In the genomic region with DNA sequence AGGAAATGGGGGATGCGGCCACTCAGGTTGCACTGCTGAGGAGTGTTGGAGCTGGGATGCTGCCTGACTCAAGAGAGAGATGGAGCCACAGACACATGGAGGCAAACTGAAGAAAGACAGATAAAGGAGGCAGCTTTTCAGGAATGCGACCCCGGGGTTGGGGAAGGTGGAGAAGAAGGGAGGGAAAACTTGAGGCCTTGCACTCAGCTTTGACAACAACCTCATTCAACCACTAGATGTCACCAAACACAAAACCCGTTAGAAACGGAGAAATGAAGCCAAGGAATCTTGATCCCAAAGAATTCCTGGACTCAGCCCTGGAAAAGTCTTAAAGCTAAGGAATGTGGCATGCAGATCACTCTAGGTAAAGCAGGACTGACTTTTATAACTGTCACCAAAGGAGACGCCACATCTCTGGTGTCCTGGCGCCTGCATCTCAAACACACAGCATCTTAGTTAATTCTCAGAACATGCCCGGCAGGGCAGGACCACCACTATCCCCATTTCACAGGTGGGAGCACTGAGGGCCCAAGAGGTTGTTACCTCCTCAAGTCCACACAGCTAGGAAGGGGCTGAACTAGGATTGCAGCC, we compare ENCODE assay signal across 1 cellular context.
TF ChIP-seq lines count a peak whose summit lies in the region.

No MANE protein-coding gene starts in this region.

TF ChIP-seq in GM12878, 131 proteins besides CTCF, POLR2A, EP300 and RAD21 (continued from another document):
- TF ChIP-seq, protein P1, sequence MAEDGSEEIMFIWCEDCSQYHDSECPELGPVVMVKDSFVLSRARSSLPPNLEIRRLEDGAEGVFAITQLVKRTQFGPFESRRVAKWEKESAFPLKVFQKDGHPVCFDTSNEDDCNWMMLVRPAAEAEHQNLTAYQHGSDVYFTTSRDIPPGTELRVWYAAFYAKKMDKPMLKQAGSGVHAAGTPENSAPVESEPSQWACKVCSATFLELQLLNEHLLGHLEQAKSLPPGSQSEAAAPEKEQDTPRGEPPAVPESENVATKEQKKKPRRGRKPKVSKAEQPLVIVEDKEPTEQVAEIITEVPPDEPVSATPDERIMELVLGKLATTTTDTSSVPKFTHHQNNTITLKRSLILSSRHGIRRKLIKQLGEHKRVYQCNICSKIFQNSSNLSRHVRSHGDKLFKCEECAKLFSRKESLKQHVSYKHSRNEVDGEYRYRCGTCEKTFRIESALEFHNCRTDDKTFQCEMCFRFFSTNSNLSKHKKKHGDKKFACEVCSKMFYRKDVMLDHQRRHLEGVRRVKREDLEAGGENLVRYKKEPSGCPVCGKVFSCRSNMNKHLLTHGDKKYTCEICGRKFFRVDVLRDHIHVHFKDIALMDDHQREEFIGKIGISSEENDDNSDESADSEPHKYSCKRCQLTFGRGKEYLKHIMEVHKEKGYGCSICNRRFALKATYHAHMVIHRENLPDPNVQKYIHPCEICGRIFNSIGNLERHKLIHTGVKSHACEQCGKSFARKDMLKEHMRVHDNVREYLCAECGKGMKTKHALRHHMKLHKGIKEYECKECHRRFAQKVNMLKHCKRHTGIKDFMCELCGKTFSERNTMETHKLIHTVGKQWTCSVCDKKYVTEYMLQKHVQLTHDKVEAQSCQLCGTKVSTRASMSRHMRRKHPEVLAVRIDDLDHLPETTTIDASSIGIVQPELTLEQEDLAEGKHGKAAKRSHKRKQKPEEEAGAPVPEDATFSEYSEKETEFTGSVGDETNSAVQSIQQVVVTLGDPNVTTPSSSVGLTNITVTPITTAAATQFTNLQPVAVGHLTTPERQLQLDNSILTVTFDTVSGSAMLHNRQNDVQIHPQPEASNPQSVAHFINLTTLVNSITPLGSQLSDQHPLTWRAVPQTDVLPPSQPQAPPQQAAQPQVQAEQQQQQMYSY (CRISPR knock-in tag; IDR thresholded peaks at IDR 0.05) = no peak
- no peak for TF ChIP-seq ASH2L (IDR thresholded peaks at IDR 0.05; ENCODE audit: borderline replicate concordance, low read depth)
- TF ChIP-seq ZNF384 (IDR thresholded peaks at IDR 0.05; ENCODE audit: borderline replicate concordance, low read depth, low read length) = no peak
- TF ChIP-seq WRNIP1 (IDR thresholded peaks at IDR 0.05; ENCODE audit: borderline replicate concordance, low read depth, low read length) = no peak
- TF ChIP-seq, protein P2, sequence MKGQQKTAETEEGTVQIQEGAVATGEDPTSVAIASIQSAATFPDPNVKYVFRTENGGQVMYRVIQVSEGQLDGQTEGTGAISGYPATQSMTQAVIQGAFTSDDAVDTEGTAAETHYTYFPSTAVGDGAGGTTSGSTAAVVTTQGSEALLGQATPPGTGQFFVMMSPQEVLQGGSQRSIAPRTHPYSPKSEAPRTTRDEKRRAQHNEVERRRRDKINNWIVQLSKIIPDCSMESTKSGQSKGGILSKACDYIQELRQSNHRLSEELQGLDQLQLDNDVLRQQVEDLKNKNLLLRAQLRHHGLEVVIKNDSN (IDR thresholded peaks at IDR 0.05; ENCODE audit: borderline replicate concordance, extremely low read length, insufficient read depth, low read depth, low read length) = no peak
- no peak for TF ChIP-seq STAT3 (IDR thresholded peaks at IDR 0.05; ENCODE audit: low read depth, low read length)
